ENCODE assay signal across 18 cellular contexts in the genomic region with DNA sequence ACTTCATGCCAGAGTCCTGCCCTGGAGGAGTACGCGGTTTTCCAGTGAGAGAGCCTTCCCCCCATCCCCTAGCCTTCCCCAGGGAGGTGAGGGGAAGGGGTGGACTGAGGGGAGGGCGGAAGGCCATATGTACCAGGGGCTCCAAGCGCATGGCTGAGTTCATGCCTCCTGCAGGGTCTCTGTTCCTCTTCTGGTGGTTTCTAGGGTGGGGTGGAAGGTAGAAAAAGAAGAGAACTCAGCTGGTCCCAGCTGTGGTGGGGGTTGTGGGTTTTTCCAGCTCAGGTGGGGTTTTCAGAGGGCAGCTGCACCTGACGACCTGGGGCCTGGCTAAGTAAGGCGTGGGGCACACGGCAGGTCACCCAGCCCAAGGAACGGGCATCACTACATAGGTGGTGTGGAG. TPM values are rescaled to one million over a fixed set of nuclear protein-coding genes. Genes with fewer than 3 reads are reported as not detected.
DNase-seq lines count a peak whose midpoint lies in the region; ATAC-seq, FAIRE-seq and TF ChIP-seq lines count a peak whose summit lies in the region.
"Had no signal": no experiment of that assay in that cellular context is flagged by ENCODE, and none has a peak within 500 bp of the region (broad histone marks: within the 10 kb centered on the region; RNA-seq: fewer than 3 reads in every experiment).

No MANE protein-coding gene starts in this region.

- H3K9me3 ChIP-seq in smooth muscle cell (replicated peaks; ENCODE audit: low read depth) = no peaks in the 10 kb centered on the region
- H3K9me3 ChIP-seq: vagina had no signal

- H3K79me2 ChIP-seq in smooth muscle cell (ENCODE audit: low read depth) = no peaks in the 10 kb centered on the region
- H3K79me2 ChIP-seq: parathyroid adenoma had no signal

- no peaks in the 10 kb centered on the region for H3K9me3 Mint-ChIP-seq in memory B cell
- H3K9me3 Mint-ChIP-seq: activated CD4-positive, alpha-beta T cell treated with anti-CD3 and anti-CD28 coated beads, Interleukin-2, amount 10 ng/mL, durations not matched to agents 7 days and 5 days; activated T-helper 2 cell treated with anti-CD3 and anti-CD28 coated beads, Interferon-gamma antibody, Interleukin-2, Interleukin-4, amounts not matched to agents 10 μg/mL and 5 μg/mL and 100 μg/mL, durations not matched to agents 14 hours and 24 hours and 36 hours had no signal

- peaks cover 9% of the 10 kb centered on the region for H3K4me1 ChIP-seq in smooth muscle cell (ENCODE audit: low read depth)
- H3K4me1 ChIP-seq: parathyroid adenoma, vagina had no signal

- no peak overlapping the region for H3K9ac ChIP-seq in smooth muscle cell (ENCODE audit: low read depth)
- H3K9ac ChIP-seq: parathyroid adenoma had no signal

- ATAC-seq in GM21390 (IDR thresholded peaks at IDR 0.05; ENCODE audit: unreplicated experiment) (peak; percentile 54), HG03135 (IDR thresholded peaks at IDR 0.05; ENCODE audit: unreplicated experiment) (peak; percentile 51), memory B cell (ENCODE audit: low read depth) (peak; percentile 78)

- no peak for TF ChIP-seq POLR2A in GM12892 (IDR thresholded peaks at IDR 0.05; ENCODE audit: low read depth, low read length)

- peak overlapping the region; percentile 95 for H3K27ac Mint-ChIP-seq in memory B cell
- H3K27ac Mint-ChIP-seq: activated CD4-positive, alpha-beta T cell treated with anti-CD3 and anti-CD28 coated beads, Interleukin-2, amount 10 ng/mL, durations not matched to agents 7 days and 5 days; activated T-helper 2 cell treated with anti-CD3 and anti-CD28 coated beads, Interferon-gamma antibody, Interleukin-2, Interleukin-4, amounts not matched to agents 10 μg/mL and 5 μg/mL and 100 μg/mL, durations not matched to agents 14 hours and 24 hours and 36 hours had no signal

- H4K20me1 ChIP-seq in smooth muscle cell (ENCODE audit: low read depth) = no peaks in the 10 kb centered on the region

- H3F3A ChIP-seq in smooth muscle cell (ENCODE audit: low read depth) = no peaks in the 10 kb centered on the region

- no peak overlapping the region for H3K27ac ChIP-seq in smooth muscle cell (ENCODE audit: low read depth)
- H3K27ac ChIP-seq: parathyroid adenoma, vagina had no signal

- peak overlapping the region; percentile 59 for H3K4me3 Mint-ChIP-seq in memory B cell
- H3K4me3 Mint-ChIP-seq: activated CD4-positive, alpha-beta T cell treated with anti-CD3 and anti-CD28 coated beads, Interleukin-2, amount 10 ng/mL, durations not matched to agents 7 days and 5 days had no signal

- 83% methylated on average over 8 of the region's 8 CpGs for WGBS in smooth muscle cell (ENCODE audit: low lambda C conversion rate)

- H3K27me3 ChIP-seq in smooth muscle cell (ENCODE audit: low read depth) = no peaks in the 10 kb centered on the region
- H3K27me3 ChIP-seq: vagina had no signal

- no peak overlapping the region for H3K4me3 ChIP-seq in smooth muscle cell
- H3K4me3 ChIP-seq: vagina had no signal

- no peaks in the 10 kb centered on the region for H3K36me3 Mint-ChIP-seq in memory B cell

- no peak overlapping the region for H2AFZ ChIP-seq in smooth muscle cell (ENCODE audit: low read depth)
- H2AFZ ChIP-seq: parathyroid adenoma had no signal

- TF ChIP-seq CTCF in smooth muscle cell (IDR thresholded peaks at IDR 0.05; ENCODE audit: borderline replicate concordance, insufficient read depth, poor library complexity, severe bottlenecking) = no peak

- no peaks in the 10 kb centered on the region for H3K36me3 ChIP-seq in smooth muscle cell (ENCODE audit: low read depth)
- H3K36me3 ChIP-seq: vagina had no signal

- FAIRE-seq in GM12892 (lab: Jason Lieb, UNC) = no peak
- FAIRE-seq: astrocyte had no signal

- peaks cover 72% of the 10 kb centered on the region for H3K4me1 Mint-ChIP-seq in memory B cell

- no peaks in the 10 kb centered on the region for H3K27me3 Mint-ChIP-seq in memory B cell

- DNase-seq in GM12892 (ENCODE audit: insufficient read length) (peak; percentile 50), memory B cell (ENCODE audit: low spot score in 2 of 2) (peak; percentile 63), NOMO-1 treated with dmso at 0.1 percent for 144 hours (lab: John Stamatoyannopoulos, UW; ENCODE audit: unreplicated experiment) (no peak), smooth muscle cell (lab: John Stamatoyannopoulos, UW; ENCODE audit: unreplicated experiment) (no peak), amygdala (lab: John Stamatoyannopoulos, UW) (no peak), NCI-H2029 (lab: John Stamatoyannopoulos, UW) (no peak)
- DNase-seq: activated CD4-positive, alpha-beta T cell treated with anti-CD3 and anti-CD28 coated beads, Interleukin-2, amount 10 ng/mL, durations not matched to agents 7 days and 5 days; dermis blood vessel endothelial cell; DMS53; mesenchymal stem cell; NCI-H510A; T-helper 2 cell had no signal

- no peak overlapping the region for H3K4me2 ChIP-seq in smooth muscle cell

RNA-seq across cellular contexts. Expression of a gene that starts 10.7 kb away (rescaled TPM):
- 11.1 TPM for polyA plus RNA-seq in GM12892 (2012; ENCODE audit: missing spikeins)
- 13.9 and 18.9 TPM in 2 replicates for total RNA-seq in smooth muscle cell
- polyA plus RNA-seq in smooth muscle cell = 19.8 and 26.0 TPM in 2 replicates

Comparison
In these comparisons a context has a peak if more than half of its experiments do, and no peak if none do; other contexts are left out.
1. DNase-seq: peak in GM12892 (single experiment) and memory B cell (2 of 2); none in NOMO-1 treated with dmso at 0.1 percent for 144 hours (single experiment), smooth muscle cell (single experiment), amygdala (0 of 56) and NCI-H2029 (single experiment).
2. Peak in every context shown above with its lines, with median percentiles within 50 percentile points of each other: ATAC-seq.